10 cellular contexts compared by ENCODE assay signal in genomic region chr1:66395202-66396061, GRCh38.
A peak's percentile ranks its signal among the peaks of the same experiment; 100 is the strongest.
DNase-seq lines count a peak whose midpoint lies in the region; ATAC-seq lines count a peak whose summit lies in the region.
"Had no signal": no experiment of that assay in that cellular context is flagged by ENCODE, and none has a peak within 500 bp of the region (broad histone marks: within the 10 kb centered on the region; RNA-seq: fewer than 3 reads in every experiment).

No MANE protein-coding gene starts in this region.

- peaks cover 4 to 18% (median 11%) of the 10 kb centered on the region in 5 donors for H3K4me1 ChIP-seq in subcutaneous abdominal adipose tissue (ENCODE audit: control insufficient read depth in 5 of 5, insufficient read depth in 5 of 5, low read length in 5 of 5)
- H3K4me1 ChIP-seq: HAP-1 had no signal

- peak overlapping the region; percentile 7 for H3K27ac ChIP-seq in subcutaneous abdominal adipose tissue (ENCODE audit: low read depth, low read length)
- H3K27ac ChIP-seq: KMS-11 had no signal

- H3K4me3 ChIP-seq in subcutaneous abdominal adipose tissue (ENCODE audit: low read depth in 1 of 5, low read length in 5 of 5), result no peak overlapping the region
- H3K4me3 ChIP-seq: HAP-1 had no signal

- ATAC-seq in GM21528 (IDR thresholded peaks at IDR 0.05; ENCODE audit: low FRiP score, unreplicated experiment) (peak; percentile 6), left cardiac atrium (peak; percentile 72 to 79)
- ATAC-seq in activated CD8-positive, alpha-beta T cell treated with anti-CD3 and anti-CD28 coated beads, Interleukin-2, amount 10 ng/mL, durations not matched to agents 7 days and 5 days, result no peak

- no peaks in the 10 kb centered on the region for H3K27me3 ChIP-seq in subcutaneous abdominal adipose tissue (ENCODE audit: control insufficient read depth in 5 of 5, insufficient read depth in 4 of 5, low read length in 5 of 5)

- no peaks in the 10 kb centered on the region for H3K27me3 Mint-ChIP-seq in activated CD8-positive, alpha-beta T cell treated with anti-CD3 and anti-CD28 coated beads, Interleukin-2, amount 10 ng/mL, durations not matched to agents 7 days and 5 days (ENCODE audit: low read depth)

- no peak overlapping the region for H3K4me3 Mint-ChIP-seq in activated CD8-positive, alpha-beta T cell treated with anti-CD3 and anti-CD28 coated beads, Interleukin-2, amount 10 ng/mL, durations not matched to agents 7 days and 5 days

- no peaks in the 10 kb centered on the region for H3K36me3 Mint-ChIP-seq in activated CD8-positive, alpha-beta T cell treated with anti-CD3 and anti-CD28 coated beads, Interleukin-2, amount 10 ng/mL, durations not matched to agents 7 days and 5 days (ENCODE audit: low read depth)
- H3K36me3 Mint-ChIP-seq: activated naive CD4-positive, alpha-beta T cell treated with anti-CD3 and anti-CD28 coated beads, Interleukin-2, amount 50 U/mL, for 72 hours had no signal

- H3K9me3 ChIP-seq in subcutaneous abdominal adipose tissue (ENCODE audit: control insufficient read depth in 5 of 5, low read length in 5 of 5), result no peaks in the 10 kb centered on the region
- H3K9me3 ChIP-seq: HAP-1 had no signal

- intact Hi-C loops in left cardiac atrium (cut with DNase I), result no loop called here

- CTCF ChIA-PET in activated CD8-positive, alpha-beta T cell treated with anti-CD3 and anti-CD28 coated beads, Interleukin-2, amount 10 ng/mL, durations not matched to agents 7 days and 5 days (lab: Charles Lee), result interaction anchor here (0.8 to 1.5 kb wide), 6 partner anchors 29 to 436 kb away, joined by 3 to 6 read pairs (median 4); no protein-coding TSS in a partner anchor

- no peak overlapping the region for H3K27ac Mint-ChIP-seq in activated CD8-positive, alpha-beta T cell treated with anti-CD3 and anti-CD28 coated beads, Interleukin-2, amount 10 ng/mL, durations not matched to agents 7 days and 5 days
- H3K27ac Mint-ChIP-seq: activated naive CD4-positive, alpha-beta T cell treated with anti-CD3 and anti-CD28 coated beads, Interleukin-2, amount 50 U/mL, for 72 hours had no signal

- H3K9me3 Mint-ChIP-seq in activated CD8-positive, alpha-beta T cell treated with anti-CD3 and anti-CD28 coated beads, Interleukin-2, amount 10 ng/mL, durations not matched to agents 7 days and 5 days (ENCODE audit: insufficient read depth), result peaks cover 3% of the 10 kb centered on the region

- H3K9ac ChIP-seq in subcutaneous abdominal adipose tissue (ENCODE audit: low read length in 5 of 5), result no peak overlapping the region
- H3K9ac ChIP-seq: KMS-11 had no signal

- DNase-seq in MV-4-11 (lab: John Stamatoyannopoulos, UW), result peak; percentile 96
- no peak for DNase-seq in left cardiac atrium
- no peak for DNase-seq in C1 segment of cervical spinal cord (lab: John Stamatoyannopoulos, UW)
- DNase-seq in GM03348 (ENCODE audit: low spot score), result no peak
- no peak for DNase-seq in activated CD8-positive, alpha-beta T cell treated with anti-CD3 and anti-CD28 coated beads, Interleukin-2, amount 10 ng/mL, durations not matched to agents 7 days and 5 days

- no peaks in the 10 kb centered on the region for H3K36me3 ChIP-seq in subcutaneous abdominal adipose tissue (ENCODE audit: control insufficient read depth in 5 of 5, insufficient read depth in 5 of 5, low read length in 5 of 5)
- H3K36me3 ChIP-seq: HAP-1 had no signal

- POLR2A ChIA-PET in activated CD8-positive, alpha-beta T cell treated with anti-CD3 and anti-CD28 coated beads, Interleukin-2, amount 10 ng/mL, durations not matched to agents 7 days and 5 days (lab: Charles Lee), result no interaction called here

- H3K4me1 Mint-ChIP-seq in activated CD8-positive, alpha-beta T cell treated with anti-CD3 and anti-CD28 coated beads, Interleukin-2, amount 10 ng/mL, durations not matched to agents 7 days and 5 days (ENCODE audit: low read depth), result peaks cover 11% of the 10 kb centered on the region
